ENCODE assay signal across 19 cellular contexts in genomic region chr9:8337834-8338233, GRCh38.
DNase-seq lines count a peak whose midpoint lies in the region; ATAC-seq and TF ChIP-seq lines count a peak whose summit lies in the region.
"Had no signal": no experiment of that assay in that cellular context is flagged by ENCODE, and none has a peak within 500 bp of the region (broad histone marks: within the 10 kb centered on the region; RNA-seq: fewer than 3 reads in every experiment).

No MANE protein-coding gene starts in this region.

- peak; percentile 4 for DNase-seq in NCI-H82 (lab: John Stamatoyannopoulos, UW)
- no peak for DNase-seq in NCI-H82 treated with DMSO at 0.1 percent for 48 hours (lab: John Stamatoyannopoulos, UW; ENCODE audit: unreplicated experiment)
- DNase-seq in left colon: no peak
- DNase-seq in SIG-M5 treated with dmso at 0.1 percent for 504 hours (lab: John Stamatoyannopoulos, UW; ENCODE audit: unreplicated experiment): no peak
- DNase-seq in RKO (ENCODE audit: low spot score): no peak
- DNase-seq: AML-193; CD4-positive, alpha-beta T cell; DMS153; DMS79; GDM1; GM23248 had no signal

- no peak overlapping the region for H3K4me3 ChIP-seq in subcutaneous abdominal adipose tissue (ENCODE audit: low read depth in 1 of 5, low read length in 5 of 5)
- H3K4me3 ChIP-seq: A549, GM23248, HAP-1 had no signal

- no peaks in the 10 kb centered on the region for H3K9me3 ChIP-seq in subcutaneous abdominal adipose tissue (ENCODE audit: control insufficient read depth in 5 of 5, low read length in 5 of 5)
- H3K9me3 ChIP-seq: A549, Caco-2, HAP-1 had no signal

- H3K27ac Mint-ChIP-seq in nephron: peak overlapping the region; percentile 34 to 82 (median 63)
- H3K27ac Mint-ChIP-seq: CD4-positive, alpha-beta T cell had no signal

- intact Hi-C loops in left colon (cut with DNase I, micrococcal nuclease): no loop called here

- ATAC-seq in left colon: peak; percentile 76
- ATAC-seq in HG03025 (IDR thresholded peaks at IDR 0.05; ENCODE audit: low FRiP score, unreplicated experiment): no peak
- ATAC-seq: A549 had no signal

- no peaks in the 10 kb centered on the region for H3K9me3 Mint-ChIP-seq in nephron
- H3K9me3 Mint-ChIP-seq: CD4-positive, alpha-beta T cell had no signal

- H3K36me3 ChIP-seq in subcutaneous abdominal adipose tissue (ENCODE audit: control insufficient read depth in 5 of 5, insufficient read depth in 5 of 5, low read length in 5 of 5): no peaks in the 10 kb centered on the region

- peaks cover 0 to 19% (median 11%) of the 10 kb centered on the region in 5 donors for H3K4me1 ChIP-seq in subcutaneous abdominal adipose tissue (ENCODE audit: control insufficient read depth in 5 of 5, insufficient read depth in 5 of 5, low read length in 5 of 5)
- H3K4me1 ChIP-seq: A549, HAP-1 had no signal

- peaks cover 87% of the 10 kb centered on the region for H3K36me3 Mint-ChIP-seq in nephron (ENCODE audit: low read depth)

- no peak overlapping the region for H3K4me3 Mint-ChIP-seq in nephron
- H3K4me3 Mint-ChIP-seq: CD4-positive, alpha-beta T cell had no signal

- no peaks in the 10 kb centered on the region for H3K27me3 ChIP-seq in subcutaneous abdominal adipose tissue (ENCODE audit: control insufficient read depth in 5 of 5, insufficient read depth in 4 of 5, low read length in 5 of 5)

- H3K27ac ChIP-seq in subcutaneous abdominal adipose tissue (ENCODE audit: low read depth, low read length): peak overlapping the region; percentile 3
- H3K27ac ChIP-seq: 22Rv1, A549, C4-2B, GM23248 had no signal

- no peaks in the 10 kb centered on the region for H3K27me3 Mint-ChIP-seq in nephron (ENCODE audit: low read depth)
- H3K27me3 Mint-ChIP-seq: CD4-positive, alpha-beta T cell had no signal

- no peak for TF ChIP-seq CTCF in nephron (IDR thresholded peaks at IDR 0.05; ENCODE audit: unreplicated experiment in 3 of 3)

- peak overlapping the region in 1 of 5 donors; percentile 7 for H3K9ac ChIP-seq in subcutaneous abdominal adipose tissue (ENCODE audit: low read length in 5 of 5)
- H3K9ac ChIP-seq: GM23248 had no signal

- peaks cover 34% of the 10 kb centered on the region for H3K4me1 Mint-ChIP-seq in nephron
